8 cellular contexts compared by ENCODE assay signal in genomic region chr15:90401499-90401898, GRCh38. TPM values are rescaled to one million over a fixed set of nuclear protein-coding genes. Genes with fewer than 3 reads are reported as not detected.
A peak's percentile ranks its signal among the peaks of the same experiment; 100 is the strongest.
DNase-seq lines count a peak whose midpoint lies in the region.

No MANE protein-coding gene starts in this region.

- H3K36me3 ChIP-seq in mesodermal cell (ENCODE audit: control insufficient read depth, insufficient read depth, low read length), result peaks cover 10% of the 10 kb centered on the region
- H3K36me3 ChIP-seq in urinary bladder (ENCODE audit: insufficient read depth), result no peaks in the 10 kb centered on the region

- H3K9me3 Mint-ChIP-seq in activated naive CD4-positive, alpha-beta T cell treated with anti-CD3 and anti-CD28 coated beads, Interleukin-2, amount 50 U/mL, for 24 hours, result no peaks in the 10 kb centered on the region

- WGBS in mesodermal cell (ENCODE audit: insufficient coverage in 2 of 2), 2 experiments, result no CpG with 5 or more reads among the region's 1 CpG
- 17% methylated on average over 1 of the region's 1 CpG for WGBS in urinary bladder

- H3K27ac Mint-ChIP-seq in activated naive CD4-positive, alpha-beta T cell treated with anti-CD3 and anti-CD28 coated beads, Interleukin-2, amount 50 U/mL, for 24 hours, result peak overlapping the region; percentile 96

- H3K4me1 ChIP-seq in mesodermal cell (ENCODE audit: control insufficient read depth, insufficient read depth, low read length, poor library complexity, severe bottlenecking) (peaks cover 48% of the 10 kb centered on the region), urinary bladder (ENCODE audit: insufficient read depth) (peaks cover 2% of the 10 kb centered on the region)

- H3K27me3 Mint-ChIP-seq in activated naive CD4-positive, alpha-beta T cell treated with anti-CD3 and anti-CD28 coated beads, Interleukin-2, amount 50 U/mL, for 24 hours, result no peaks in the 10 kb centered on the region

- peak overlapping the region; percentile 64 for H3K27ac ChIP-seq in angular gyrus (ENCODE audit: low read depth, low read length)
- H3K27ac ChIP-seq in mesodermal cell (ENCODE audit: low read depth, low read length, severe bottlenecking), result peak overlapping the region; percentile 99
- H3K27ac ChIP-seq in urinary bladder (ENCODE audit: low read depth), result peak overlapping the region; percentile 77

- H3K4me3 ChIP-seq in mesodermal cell (ENCODE audit: extremely low read depth, insufficient read depth, low read length, poor library complexity, severe bottlenecking) (no peak overlapping the region), urinary bladder (ENCODE audit: low read depth, low read length) (no peak overlapping the region)

- H3K36me3 Mint-ChIP-seq in activated naive CD4-positive, alpha-beta T cell treated with anti-CD3 and anti-CD28 coated beads, Interleukin-2, amount 50 U/mL, for 24 hours, result peaks cover 7% of the 10 kb centered on the region

- H3K4me3 Mint-ChIP-seq in activated naive CD4-positive, alpha-beta T cell treated with anti-CD3 and anti-CD28 coated beads, Interleukin-2, amount 50 U/mL, for 24 hours, result peak overlapping the region; percentile 82

- DNase-seq in activated naive CD4-positive, alpha-beta T cell treated with anti-CD3 and anti-CD28 coated beads, Interleukin-2, amount 50 U/mL, for 16 hours, result no peak
- DNase-seq in inferior parietal cortex (ENCODE audit: extremely low spot score) (no peak), OCI-M1 (lab: John Stamatoyannopoulos, UW) (no peak), SKM-1 (lab: John Stamatoyannopoulos, UW; ENCODE audit: unreplicated experiment) (no peak)

- no peaks in the 10 kb centered on the region for H3K9me3 ChIP-seq in mesodermal cell (ENCODE audit: control insufficient read depth, low read length)

- peaks cover 73% of the 10 kb centered on the region for H3K4me1 Mint-ChIP-seq in activated naive CD4-positive, alpha-beta T cell treated with anti-CD3 and anti-CD28 coated beads, Interleukin-2, amount 50 U/mL, for 24 hours

RNA-seq across cellular contexts. Expression of gene IQGAP1, which starts 13.5 kb away (rescaled TPM):
- polyA plus RNA-seq in mesodermal cell (2013, experiment 1 of 2), result 104 TPM
- 110 TPM for polyA plus RNA-seq in mesodermal cell (2013, experiment 2 of 2)
- total RNA-seq in urinary bladder, result 257 TPM
- polyA plus RNA-seq in urinary bladder, result 147 TPM

RNA-seq across cellular contexts. Expression of gene ZNF774, which starts 49.4 kb away (rescaled TPM):
- 2.4 TPM for polyA plus RNA-seq in mesodermal cell (2013, experiment 1 of 2)
- 1.2 TPM for polyA plus RNA-seq in mesodermal cell (2013, experiment 2 of 2)
- 3.3 TPM for total RNA-seq in urinary bladder
- polyA plus RNA-seq in urinary bladder, result 1.1 TPM
